Comparison of ENCODE assay signal across 1 cellular context in genomic region chr4:183118141-183118540, GRCh38.
TF ChIP-seq lines count a peak whose summit lies in the region.

No MANE protein-coding gene starts in this region.

TF ChIP-seq in IMR-90, 13 proteins besides CTCF, POLR2A, EP300 and RAD21:
- no peak for TF ChIP-seq FOS (IDR thresholded peaks at IDR 0.05; ENCODE audit: low read depth, low read length)
- no peak for TF ChIP-seq SMC3 (IDR thresholded peaks at IDR 0.05; ENCODE audit: low read depth, low read length)
- no peak for TF ChIP-seq CHD1 (IDR thresholded peaks at IDR 0.05; ENCODE audit: low read depth, low read length)
- TF ChIP-seq USF2 (IDR thresholded peaks at IDR 0.05; ENCODE audit: low read depth, low read length) = no peak
- TF ChIP-seq RCOR1 (IDR thresholded peaks at IDR 0.05; ENCODE audit: insufficient replicate concordance, low read length) = no peak
- TF ChIP-seq RFX5 (IDR thresholded peaks at IDR 0.05; ENCODE audit: low read depth, low read length) = no peak
- no peak for TF ChIP-seq MAZ (IDR thresholded peaks at IDR 0.05; ENCODE audit: borderline replicate concordance, low read depth, low read length)
- no peak for TF ChIP-seq NFE2L2 (IDR thresholded peaks at IDR 0.05; ENCODE audit: low read depth, low read length)
- TF ChIP-seq, protein P1, sequence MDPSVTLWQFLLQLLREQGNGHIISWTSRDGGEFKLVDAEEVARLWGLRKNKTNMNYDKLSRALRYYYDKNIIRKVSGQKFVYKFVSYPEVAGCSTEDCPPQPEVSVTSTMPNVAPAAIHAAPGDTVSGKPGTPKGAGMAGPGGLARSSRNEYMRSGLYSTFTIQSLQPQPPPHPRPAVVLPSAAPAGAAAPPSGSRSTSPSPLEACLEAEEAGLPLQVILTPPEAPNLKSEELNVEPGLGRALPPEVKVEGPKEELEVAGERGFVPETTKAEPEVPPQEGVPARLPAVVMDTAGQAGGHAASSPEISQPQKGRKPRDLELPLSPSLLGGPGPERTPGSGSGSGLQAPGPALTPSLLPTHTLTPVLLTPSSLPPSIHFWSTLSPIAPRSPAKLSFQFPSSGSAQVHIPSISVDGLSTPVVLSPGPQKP (IDR thresholded peaks at IDR 0.05; ENCODE audit: borderline replicate concordance, low read depth, low read length) = no peak
- no peak for TF ChIP-seq CEBPB (IDR thresholded peaks at IDR 0.05; ENCODE audit: low read depth, low read length)
- no peak for TF ChIP-seq MAFK (IDR thresholded peaks at IDR 0.05; ENCODE audit: low read depth, low read length)
- no peak for TF ChIP-seq MXI1 (IDR thresholded peaks at IDR 0.05; ENCODE audit: borderline replicate concordance, low read depth, low read length)
- no peak for TF ChIP-seq BHLHE40 (IDR thresholded peaks at IDR 0.05; ENCODE audit: low read depth, low read length)
